ENCODE assay signal across 25 cellular contexts in the genomic region with DNA sequence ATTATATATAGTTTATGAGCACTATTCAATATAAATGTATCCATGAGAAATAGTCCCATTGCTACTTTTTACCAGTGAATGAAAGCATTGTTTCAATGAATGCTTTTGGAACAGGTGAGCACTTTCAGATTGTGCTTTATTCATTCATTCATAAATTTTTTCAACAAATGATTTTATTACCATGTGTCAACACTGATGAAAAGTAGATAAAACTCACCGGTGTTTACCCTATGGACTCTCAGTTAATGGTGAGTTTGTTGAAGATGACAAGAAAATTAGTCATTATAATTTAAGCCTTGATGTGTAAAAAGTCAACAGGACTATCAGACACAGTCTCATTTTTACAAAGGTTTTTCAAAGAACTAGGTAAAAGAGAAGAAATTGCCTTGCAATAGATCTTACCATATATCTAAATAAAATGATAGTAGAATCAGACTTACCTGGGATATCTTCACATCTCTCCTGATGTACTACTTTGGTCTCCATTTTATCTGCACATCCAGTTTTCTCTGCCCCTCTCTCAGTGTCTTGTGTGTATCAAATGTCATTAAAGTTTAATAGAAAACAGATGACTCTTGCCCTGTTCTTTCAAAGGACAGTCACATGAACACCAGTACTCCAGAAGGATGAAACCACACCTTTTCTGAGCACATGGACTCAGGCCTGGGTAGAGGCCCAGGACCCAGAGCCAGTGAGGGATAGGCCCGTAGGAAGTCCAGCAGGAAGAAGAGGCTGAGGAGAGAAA.
"Had no signal": no experiment of that assay in that cellular context is flagged by ENCODE, and none has a peak within 500 bp of the region (broad histone marks: within the 10 kb centered on the region; RNA-seq: fewer than 3 reads in every experiment).

No MANE protein-coding gene starts in this region.

- FAIRE-seq: endometrium had no signal

- H3K4me1 Mint-ChIP-seq: activated T-helper 17 cell treated with anti-CD3 and anti-CD28 coated beads, Interleukin-2, amount 50 U/mL, for 72 hours; natural killer cell; stimulated activated naive CD8-positive, alpha-beta T cell treated with anti-CD3 and anti-CD28 coated beads, Interleukin-15, amount 100 ng/mL, for 72 hours had no signal

- H3K9me3 Mint-ChIP-seq: activated naive CD4-positive, alpha-beta T cell treated with anti-CD3 and anti-CD28 coated beads, Interleukin-2, amount 50 U/mL, for 72 hours; activated T-cell treated with anti-CD3 and anti-CD28 coated beads, Interleukin-2, amount 50 U/mL, for 24 hours; activated T-helper 17 cell treated with anti-CD3 and anti-CD28 coated beads, Interleukin-2, amount 50 U/mL, for 72 hours; dendritic cell treated with granulocyte-macrophage colony-stimulating factor and Interleukin-4, amounts not matched to agents 40 ng/mL and 50 ng/mL, for 4 days; mesothelial cell of epicardium; stimulated activated naive CD8-positive, alpha-beta T cell treated with anti-CD3 and anti-CD28 coated beads, Interleukin-15, amount 100 ng/mL, for 72 hours; WTC11 had no signal

- H3K4me3 Mint-ChIP-seq: activated T-cell treated with anti-CD3 and anti-CD28 coated beads, Interleukin-2, amount 50 U/mL, for 24 hours; activated T-helper 17 cell treated with anti-CD3 and anti-CD28 coated beads, Interleukin-2, amount 50 U/mL, for 72 hours; dendritic cell treated with granulocyte-macrophage colony-stimulating factor and Interleukin-4, amounts not matched to agents 40 ng/mL and 50 ng/mL, for 4 days; mesothelial cell of epicardium; natural killer cell; stimulated activated naive CD8-positive, alpha-beta T cell treated with anti-CD3 and anti-CD28 coated beads, Interleukin-15, amount 100 ng/mL, for 72 hours; WTC11 had no signal

- ATAC-seq: activated naive CD4-positive, alpha-beta T cell treated with anti-CD3 and anti-CD28 coated beads, Interleukin-2, amount 50 U/mL, for 72 hours; activated T-helper 17 cell treated with anti-CD3 and anti-CD28 coated beads, Interleukin-2, amount 50 U/mL, for 72 hours; left ventricle myocardium superior; natural killer cell; right cardiac atrium; stimulated activated naive CD8-positive, alpha-beta T cell treated with anti-CD3 and anti-CD28 coated beads, Interleukin-15, amount 100 ng/mL, for 72 hours; WTC11 had no signal

- DNase-seq: activated T-cell treated with anti-CD3 and anti-CD28 coated beads, Interleukin-2, amount 50 U/mL, for 24 hours; brain microvascular endothelial cell; caudate nucleus; effector CD4-positive, alpha-beta T cell; erythroblast; foreskin melanocyte; hippocampal formation; left ventricle myocardium superior; mammary epithelial cell; natural killer cell; ovary; right cardiac atrium; stimulated activated CD4-positive, alpha-beta T cell treated with anti-CD3 and anti-CD28 coated beads, Interleukin-1b, Interleukin-23, amount 100 ng/mL, for 48 hours; stimulated activated naive CD8-positive, alpha-beta T cell treated with anti-CD3 and anti-CD28 coated beads, Interleukin-15, amount 100 ng/mL, for 72 hours; T-helper 9 cell; tibial artery had no signal

- H3K36me3 Mint-ChIP-seq: activated naive CD4-positive, alpha-beta T cell treated with anti-CD3 and anti-CD28 coated beads, Interleukin-2, amount 50 U/mL, for 72 hours; mesothelial cell of epicardium; natural killer cell; WTC11 had no signal

- H3K27me3 Mint-ChIP-seq: activated T-cell treated with anti-CD3 and anti-CD28 coated beads, Interleukin-2, amount 50 U/mL, for 24 hours; activated T-helper 17 cell treated with anti-CD3 and anti-CD28 coated beads, Interleukin-2, amount 50 U/mL, for 72 hours; dendritic cell treated with granulocyte-macrophage colony-stimulating factor and Interleukin-4, amounts not matched to agents 40 ng/mL and 50 ng/mL, for 4 days; stimulated activated naive CD8-positive, alpha-beta T cell treated with anti-CD3 and anti-CD28 coated beads, Interleukin-15, amount 100 ng/mL, for 72 hours had no signal

- H3K9me3 ChIP-seq: ascending aorta, neutrophil, ovary, prostate gland, tibial artery had no signal

- H3K27me3 ChIP-seq: ascending aorta, brain microvascular endothelial cell, neutrophil, ovary, tibial artery had no signal

- H3K4me1 ChIP-seq: ascending aorta, prostate gland, tibial artery had no signal

- H3K36me3 ChIP-seq: ascending aorta, brain microvascular endothelial cell, neutrophil, ovary, prostate gland, tibial artery had no signal

- H3K4me3 ChIP-seq: ascending aorta, ovary, prostate gland, tibial artery had no signal

- H3K27ac ChIP-seq: ascending aorta, brain microvascular endothelial cell, neutrophil, ovary, prostate gland, tibial artery had no signal

- H3K27ac Mint-ChIP-seq: activated naive CD4-positive, alpha-beta T cell treated with anti-CD3 and anti-CD28 coated beads, Interleukin-2, amount 50 U/mL, for 72 hours; activated T-cell treated with anti-CD3 and anti-CD28 coated beads, Interleukin-2, amount 50 U/mL, for 24 hours; activated T-helper 17 cell treated with anti-CD3 and anti-CD28 coated beads, Interleukin-2, amount 50 U/mL, for 72 hours; dendritic cell treated with granulocyte-macrophage colony-stimulating factor and Interleukin-4, amounts not matched to agents 40 ng/mL and 50 ng/mL, for 4 days; mesothelial cell of epicardium; natural killer cell; stimulated activated naive CD8-positive, alpha-beta T cell treated with anti-CD3 and anti-CD28 coated beads, Interleukin-15, amount 100 ng/mL, for 72 hours; WTC11 had no signal
